ENCODE assay signal across 15 cellular contexts in genomic region chr4:39505581-39505980, GRCh38.
"Had no signal": no experiment of that assay in that cellular context is flagged by ENCODE, and none has a peak within 500 bp of the region (broad histone marks: within the 10 kb centered on the region; RNA-seq: fewer than 3 reads in every experiment).

No MANE protein-coding gene starts in this region.

- FAIRE-seq: endothelial cell of umbilical vein had no signal

- H3K27me3 ChIP-seq: ascending aorta, neutrophil, suprapubic skin, upper lobe of left lung had no signal

- ATAC-seq: activated CD4-positive, CD25-positive, alpha-beta regulatory T cell treated with anti-CD3 and anti-CD28 coated beads, Interleukin-2, amount 50 U/mL, for 24 hours; naive thymus-derived CD8-positive, alpha-beta T cell; psoas muscle; sciatic nerve; stimulated activated naive CD8-positive, alpha-beta T cell treated with anti-CD3 and anti-CD28 coated beads, Interleukin-15, Interleukin-2, amounts not matched to agents 100 U/mL and 50 U/mL, for 24 hours had no signal

- H3K4me1 ChIP-seq: psoas muscle, suprapubic skin, upper lobe of left lung had no signal

- H3K9me3 ChIP-seq: ascending aorta, neutrophil, psoas muscle, suprapubic skin, upper lobe of left lung had no signal

- H3K4me3 ChIP-seq: ascending aorta, coronary artery, lung, psoas muscle, suprapubic skin, upper lobe of left lung had no signal

- H3K27ac ChIP-seq: ascending aorta, neutrophil, psoas muscle, suprapubic skin, upper lobe of left lung had no signal

- DNase-seq: activated effector memory CD4-positive, alpha-beta T cell treated with Interleukin-2 at 50 U/mL for 16 hours; activated naive CD8-positive, alpha-beta T cell treated with anti-CD3 and anti-CD28 coated beads, Interleukin-2, amount 10 ng/mL, durations not matched to agents 7 days and 5 days; effector CD4-positive, alpha-beta T cell; naive thymus-derived CD8-positive, alpha-beta T cell; psoas muscle; stimulated activated naive CD8-positive, alpha-beta T cell treated with anti-CD3 and anti-CD28 coated beads, Interleukin-15, Interleukin-2, amounts not matched to agents 100 U/mL and 50 U/mL, for 24 hours; upper lobe of left lung had no signal
